ENCODE assay signal across 1 cellular context in the genomic region with DNA sequence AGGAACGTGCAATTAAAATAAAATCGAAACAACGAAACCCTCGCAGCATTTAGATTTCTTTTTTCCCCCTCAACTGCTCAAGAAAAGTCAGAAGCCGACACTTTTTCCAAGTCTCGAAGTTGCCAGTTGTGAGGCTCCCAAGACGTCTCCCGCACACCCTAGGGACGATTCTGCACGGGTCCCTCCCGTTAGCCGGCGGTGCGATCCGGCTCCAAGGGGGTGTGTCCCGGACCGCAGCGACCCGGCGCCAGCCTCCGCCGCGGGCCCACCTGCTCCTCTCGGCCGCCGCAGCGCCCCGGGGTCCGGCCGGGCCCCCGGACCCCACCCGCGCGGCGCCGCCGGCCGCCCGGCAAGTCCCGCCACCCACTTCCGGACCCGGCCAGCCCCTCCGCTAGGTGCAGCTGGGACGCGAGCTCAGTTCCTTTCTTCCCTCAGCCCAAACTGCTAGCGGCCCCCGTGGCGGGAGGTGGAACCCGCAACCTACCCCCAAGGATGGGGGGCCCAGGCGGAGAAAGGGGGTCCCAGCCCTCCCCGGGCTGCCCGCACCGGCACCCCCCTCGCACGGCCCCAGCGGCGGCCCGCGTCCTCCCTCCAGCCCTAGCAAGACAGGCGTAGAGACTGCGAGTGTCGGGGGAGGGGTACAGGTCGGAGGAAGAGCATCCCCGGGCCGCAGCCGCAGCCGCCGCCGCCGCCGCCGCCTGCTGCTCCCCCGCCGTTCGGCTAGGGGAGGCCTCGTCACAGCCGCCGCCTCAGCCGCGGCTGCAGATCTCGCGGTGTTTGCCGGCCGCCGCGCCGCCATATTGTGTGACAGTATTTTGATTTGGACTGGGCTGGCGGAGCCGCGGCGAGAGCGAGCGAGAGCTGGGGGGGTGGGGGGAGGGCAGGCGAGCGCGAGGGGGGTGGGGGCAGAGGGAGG.
TF ChIP-seq lines count a peak whose summit lies in the region.

No MANE protein-coding gene starts in this region.

TF ChIP-seq in K562, 482 proteins besides CTCF, POLR2A, EP300 and RAD21 (continued from another document and continues in another):
- TF ChIP-seq, protein P1, sequence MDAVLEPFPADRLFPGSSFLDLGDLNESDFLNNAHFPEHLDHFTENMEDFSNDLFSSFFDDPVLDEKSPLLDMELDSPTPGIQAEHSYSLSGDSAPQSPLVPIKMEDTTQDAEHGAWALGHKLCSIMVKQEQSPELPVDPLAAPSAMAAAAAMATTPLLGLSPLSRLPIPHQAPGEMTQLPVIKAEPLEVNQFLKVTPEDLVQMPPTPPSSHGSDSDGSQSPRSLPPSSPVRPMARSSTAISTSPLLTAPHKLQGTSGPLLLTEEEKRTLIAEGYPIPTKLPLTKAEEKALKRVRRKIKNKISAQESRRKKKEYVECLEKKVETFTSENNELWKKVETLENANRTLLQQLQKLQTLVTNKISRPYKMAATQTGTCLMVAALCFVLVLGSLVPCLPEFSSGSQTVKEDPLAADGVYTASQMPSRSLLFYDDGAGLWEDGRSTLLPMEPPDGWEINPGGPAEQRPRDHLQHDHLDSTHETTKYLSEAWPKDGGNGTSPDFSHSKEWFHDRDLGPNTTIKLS (IDR thresholded peaks at IDR 0.05; ENCODE audit: borderline replicate concordance, low read depth): peak; percentile 78; the same call in 1 of the 2 replicates
- TF ChIP-seq KLF6 (CRISPR knock-in tag; IDR thresholded peaks at IDR 0.05; ENCODE audit: borderline replicate concordance) (no peak), ZFP1 (CRISPR knock-in tag; IDR thresholded peaks at IDR 0.05) (peak; percentile 52; the same call in 1 of the 2 replicates), HEY1 (CRISPR knock-in tag; IDR thresholded peaks at IDR 0.05; ENCODE audit: borderline replicate concordance) (no peak), ZC3H11A (IDR thresholded peaks at IDR 0.05; ENCODE audit: low read depth, low read length) (no peak), ZNF551 (CRISPR knock-in tag; IDR thresholded peaks at IDR 0.05) (no peak), BMI1 (IDR thresholded peaks at IDR 0.05; ENCODE audit: low read length) (no peak), ZNF316 (IDR thresholded peaks at IDR 0.05) (no peak), FUS (optimal IDR thresholded peaks at IDR 0.05; ENCODE audit: low read depth, low read length) (no peak), L3MBTL2 (IDR thresholded peaks at IDR 0.05) (peak; percentile 49), POLR2AphosphoS5 (IDR thresholded peaks at IDR 0.05; ENCODE audit: control insufficient read depth, insufficient read depth, low read depth, low read length) (peak; percentile 35; the same call in 1 of the 2 replicates), KAT2B (IDR thresholded peaks at IDR 0.05; ENCODE audit: low read depth, low read length) (no peak), ARID1B (IDR thresholded peaks at IDR 0.05) (peak; percentile 35; the same call in 1 of the 2 replicates), LCOR (CRISPR knock-in tag; IDR thresholded peaks at IDR 0.05) (no peak), PML (IDR thresholded peaks at IDR 0.05; ENCODE audit: low read length) (no peak), RBM25 (IDR thresholded peaks at IDR 0.05; ENCODE audit: low read depth, low read length, severe bottlenecking) (peak; percentile 97), SREBF1 (IDR thresholded peaks at IDR 0.05; ENCODE audit: borderline replicate concordance, low read depth, low read length) (no peak), FOXP1 (CRISPR knock-in tag; IDR thresholded peaks at IDR 0.05) (0 out of 2 replicates have a peak, but pooled peaks have one; percentile 27), HOXB6 (CRISPR knock-in tag; IDR thresholded peaks at IDR 0.05; ENCODE audit: borderline replicate concordance) (no peak), YBX1 (IDR thresholded peaks at IDR 0.05) (no peak), ZZZ3 (IDR thresholded peaks at IDR 0.05) (no peak), MAFK (IDR thresholded peaks at IDR 0.05; ENCODE audit: low read length) (no peak), SIX5 (IDR thresholded peaks at IDR 0.05; ENCODE audit: borderline replicate concordance in 1 of 2, insufficient read depth in 1 of 2, low read depth in 1 of 2, low read length in 2 of 2) (no peak)
- TF ChIP-seq, protein P2, sequence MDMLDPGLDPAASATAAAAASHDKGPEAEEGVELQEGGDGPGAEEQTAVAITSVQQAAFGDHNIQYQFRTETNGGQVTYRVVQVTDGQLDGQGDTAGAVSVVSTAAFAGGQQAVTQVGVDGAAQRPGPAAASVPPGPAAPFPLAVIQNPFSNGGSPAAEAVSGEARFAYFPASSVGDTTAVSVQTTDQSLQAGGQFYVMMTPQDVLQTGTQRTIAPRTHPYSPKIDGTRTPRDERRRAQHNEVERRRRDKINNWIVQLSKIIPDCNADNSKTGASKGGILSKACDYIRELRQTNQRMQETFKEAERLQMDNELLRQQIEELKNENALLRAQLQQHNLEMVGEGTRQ (CRISPR knock-in tag; IDR thresholded peaks at IDR 0.05): no peak
- TF ChIP-seq, protein P3, sequence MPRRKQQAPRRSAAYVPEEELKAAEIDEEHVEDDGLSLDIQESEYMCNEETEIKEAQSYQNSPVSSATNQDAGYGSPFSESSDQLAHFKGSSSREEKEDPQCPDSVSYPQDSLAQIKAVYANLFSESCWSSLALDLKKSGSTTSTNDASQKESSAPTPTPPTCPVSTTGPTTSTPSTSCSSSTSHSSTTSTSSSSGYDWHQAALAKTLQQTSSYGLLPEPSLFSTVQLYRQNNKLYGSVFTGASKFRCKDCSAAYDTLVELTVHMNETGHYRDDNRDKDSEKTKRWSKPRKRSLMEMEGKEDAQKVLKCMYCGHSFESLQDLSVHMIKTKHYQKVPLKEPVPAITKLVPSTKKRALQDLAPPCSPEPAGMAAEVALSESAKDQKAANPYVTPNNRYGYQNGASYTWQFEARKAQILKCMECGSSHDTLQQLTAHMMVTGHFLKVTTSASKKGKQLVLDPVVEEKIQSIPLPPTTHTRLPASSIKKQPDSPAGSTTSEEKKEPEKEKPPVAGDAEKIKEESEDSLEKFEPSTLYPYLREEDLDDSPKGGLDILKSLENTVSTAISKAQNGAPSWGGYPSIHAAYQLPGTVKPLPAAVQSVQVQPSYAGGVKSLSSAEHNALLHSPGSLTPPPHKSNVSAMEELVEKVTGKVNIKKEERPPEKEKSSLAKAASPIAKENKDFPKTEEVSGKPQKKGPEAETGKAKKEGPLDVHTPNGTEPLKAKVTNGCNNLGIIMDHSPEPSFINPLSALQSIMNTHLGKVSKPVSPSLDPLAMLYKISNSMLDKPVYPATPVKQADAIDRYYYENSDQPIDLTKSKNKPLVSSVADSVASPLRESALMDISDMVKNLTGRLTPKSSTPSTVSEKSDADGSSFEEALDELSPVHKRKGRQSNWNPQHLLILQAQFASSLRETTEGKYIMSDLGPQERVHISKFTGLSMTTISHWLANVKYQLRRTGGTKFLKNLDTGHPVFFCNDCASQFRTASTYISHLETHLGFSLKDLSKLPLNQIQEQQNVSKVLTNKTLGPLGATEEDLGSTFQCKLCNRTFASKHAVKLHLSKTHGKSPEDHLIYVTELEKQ (CRISPR knock-in tag; IDR thresholded peaks at IDR 0.05): no peak
- TF ChIP-seq, protein P4, sequence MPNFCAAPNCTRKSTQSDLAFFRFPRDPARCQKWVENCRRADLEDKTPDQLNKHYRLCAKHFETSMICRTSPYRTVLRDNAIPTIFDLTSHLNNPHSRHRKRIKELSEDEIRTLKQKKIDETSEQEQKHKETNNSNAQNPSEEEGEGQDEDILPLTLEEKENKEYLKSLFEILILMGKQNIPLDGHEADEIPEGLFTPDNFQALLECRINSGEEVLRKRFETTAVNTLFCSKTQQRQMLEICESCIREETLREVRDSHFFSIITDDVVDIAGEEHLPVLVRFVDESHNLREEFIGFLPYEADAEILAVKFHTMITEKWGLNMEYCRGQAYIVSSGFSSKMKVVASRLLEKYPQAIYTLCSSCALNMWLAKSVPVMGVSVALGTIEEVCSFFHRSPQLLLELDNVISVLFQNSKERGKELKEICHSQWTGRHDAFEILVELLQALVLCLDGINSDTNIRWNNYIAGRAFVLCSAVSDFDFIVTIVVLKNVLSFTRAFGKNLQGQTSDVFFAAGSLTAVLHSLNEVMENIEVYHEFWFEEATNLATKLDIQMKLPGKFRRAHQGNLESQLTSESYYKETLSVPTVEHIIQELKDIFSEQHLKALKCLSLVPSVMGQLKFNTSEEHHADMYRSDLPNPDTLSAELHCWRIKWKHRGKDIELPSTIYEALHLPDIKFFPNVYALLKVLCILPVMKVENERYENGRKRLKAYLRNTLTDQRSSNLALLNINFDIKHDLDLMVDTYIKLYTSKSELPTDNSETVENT (CRISPR knock-in tag; IDR thresholded peaks at IDR 0.05): peak; percentile 66; the same call in 1 of the 2 replicates
- TF ChIP-seq, protein P5, sequence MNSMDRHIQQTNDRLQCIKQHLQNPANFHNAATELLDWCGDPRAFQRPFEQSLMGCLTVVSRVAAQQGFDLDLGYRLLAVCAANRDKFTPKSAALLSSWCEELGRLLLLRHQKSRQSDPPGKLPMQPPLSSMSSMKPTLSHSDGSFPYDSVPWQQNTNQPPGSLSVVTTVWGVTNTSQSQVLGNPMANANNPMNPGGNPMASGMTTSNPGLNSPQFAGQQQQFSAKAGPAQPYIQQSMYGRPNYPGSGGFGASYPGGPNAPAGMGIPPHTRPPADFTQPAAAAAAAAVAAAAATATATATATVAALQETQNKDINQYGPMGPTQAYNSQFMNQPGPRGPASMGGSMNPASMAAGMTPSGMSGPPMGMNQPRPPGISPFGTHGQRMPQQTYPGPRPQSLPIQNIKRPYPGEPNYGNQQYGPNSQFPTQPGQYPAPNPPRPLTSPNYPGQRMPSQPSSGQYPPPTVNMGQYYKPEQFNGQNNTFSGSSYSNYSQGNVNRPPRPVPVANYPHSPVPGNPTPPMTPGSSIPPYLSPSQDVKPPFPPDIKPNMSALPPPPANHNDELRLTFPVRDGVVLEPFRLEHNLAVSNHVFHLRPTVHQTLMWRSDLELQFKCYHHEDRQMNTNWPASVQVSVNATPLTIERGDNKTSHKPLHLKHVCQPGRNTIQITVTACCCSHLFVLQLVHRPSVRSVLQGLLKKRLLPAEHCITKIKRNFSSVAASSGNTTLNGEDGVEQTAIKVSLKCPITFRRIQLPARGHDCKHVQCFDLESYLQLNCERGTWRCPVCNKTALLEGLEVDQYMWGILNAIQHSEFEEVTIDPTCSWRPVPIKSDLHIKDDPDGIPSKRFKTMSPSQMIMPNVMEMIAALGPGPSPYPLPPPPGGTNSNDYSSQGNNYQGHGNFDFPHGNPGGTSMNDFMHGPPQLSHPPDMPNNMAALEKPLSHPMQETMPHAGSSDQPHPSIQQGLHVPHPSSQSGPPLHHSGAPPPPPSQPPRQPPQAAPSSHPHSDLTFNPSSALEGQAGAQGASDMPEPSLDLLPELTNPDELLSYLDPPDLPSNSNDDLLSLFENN (IDR thresholded peaks at IDR 0.05; ENCODE audit: low read depth in 2 of 2, low read length in 2 of 2): no peak; a peak in 1 of 4 replicates
- TF ChIP-seq, protein P6, sequence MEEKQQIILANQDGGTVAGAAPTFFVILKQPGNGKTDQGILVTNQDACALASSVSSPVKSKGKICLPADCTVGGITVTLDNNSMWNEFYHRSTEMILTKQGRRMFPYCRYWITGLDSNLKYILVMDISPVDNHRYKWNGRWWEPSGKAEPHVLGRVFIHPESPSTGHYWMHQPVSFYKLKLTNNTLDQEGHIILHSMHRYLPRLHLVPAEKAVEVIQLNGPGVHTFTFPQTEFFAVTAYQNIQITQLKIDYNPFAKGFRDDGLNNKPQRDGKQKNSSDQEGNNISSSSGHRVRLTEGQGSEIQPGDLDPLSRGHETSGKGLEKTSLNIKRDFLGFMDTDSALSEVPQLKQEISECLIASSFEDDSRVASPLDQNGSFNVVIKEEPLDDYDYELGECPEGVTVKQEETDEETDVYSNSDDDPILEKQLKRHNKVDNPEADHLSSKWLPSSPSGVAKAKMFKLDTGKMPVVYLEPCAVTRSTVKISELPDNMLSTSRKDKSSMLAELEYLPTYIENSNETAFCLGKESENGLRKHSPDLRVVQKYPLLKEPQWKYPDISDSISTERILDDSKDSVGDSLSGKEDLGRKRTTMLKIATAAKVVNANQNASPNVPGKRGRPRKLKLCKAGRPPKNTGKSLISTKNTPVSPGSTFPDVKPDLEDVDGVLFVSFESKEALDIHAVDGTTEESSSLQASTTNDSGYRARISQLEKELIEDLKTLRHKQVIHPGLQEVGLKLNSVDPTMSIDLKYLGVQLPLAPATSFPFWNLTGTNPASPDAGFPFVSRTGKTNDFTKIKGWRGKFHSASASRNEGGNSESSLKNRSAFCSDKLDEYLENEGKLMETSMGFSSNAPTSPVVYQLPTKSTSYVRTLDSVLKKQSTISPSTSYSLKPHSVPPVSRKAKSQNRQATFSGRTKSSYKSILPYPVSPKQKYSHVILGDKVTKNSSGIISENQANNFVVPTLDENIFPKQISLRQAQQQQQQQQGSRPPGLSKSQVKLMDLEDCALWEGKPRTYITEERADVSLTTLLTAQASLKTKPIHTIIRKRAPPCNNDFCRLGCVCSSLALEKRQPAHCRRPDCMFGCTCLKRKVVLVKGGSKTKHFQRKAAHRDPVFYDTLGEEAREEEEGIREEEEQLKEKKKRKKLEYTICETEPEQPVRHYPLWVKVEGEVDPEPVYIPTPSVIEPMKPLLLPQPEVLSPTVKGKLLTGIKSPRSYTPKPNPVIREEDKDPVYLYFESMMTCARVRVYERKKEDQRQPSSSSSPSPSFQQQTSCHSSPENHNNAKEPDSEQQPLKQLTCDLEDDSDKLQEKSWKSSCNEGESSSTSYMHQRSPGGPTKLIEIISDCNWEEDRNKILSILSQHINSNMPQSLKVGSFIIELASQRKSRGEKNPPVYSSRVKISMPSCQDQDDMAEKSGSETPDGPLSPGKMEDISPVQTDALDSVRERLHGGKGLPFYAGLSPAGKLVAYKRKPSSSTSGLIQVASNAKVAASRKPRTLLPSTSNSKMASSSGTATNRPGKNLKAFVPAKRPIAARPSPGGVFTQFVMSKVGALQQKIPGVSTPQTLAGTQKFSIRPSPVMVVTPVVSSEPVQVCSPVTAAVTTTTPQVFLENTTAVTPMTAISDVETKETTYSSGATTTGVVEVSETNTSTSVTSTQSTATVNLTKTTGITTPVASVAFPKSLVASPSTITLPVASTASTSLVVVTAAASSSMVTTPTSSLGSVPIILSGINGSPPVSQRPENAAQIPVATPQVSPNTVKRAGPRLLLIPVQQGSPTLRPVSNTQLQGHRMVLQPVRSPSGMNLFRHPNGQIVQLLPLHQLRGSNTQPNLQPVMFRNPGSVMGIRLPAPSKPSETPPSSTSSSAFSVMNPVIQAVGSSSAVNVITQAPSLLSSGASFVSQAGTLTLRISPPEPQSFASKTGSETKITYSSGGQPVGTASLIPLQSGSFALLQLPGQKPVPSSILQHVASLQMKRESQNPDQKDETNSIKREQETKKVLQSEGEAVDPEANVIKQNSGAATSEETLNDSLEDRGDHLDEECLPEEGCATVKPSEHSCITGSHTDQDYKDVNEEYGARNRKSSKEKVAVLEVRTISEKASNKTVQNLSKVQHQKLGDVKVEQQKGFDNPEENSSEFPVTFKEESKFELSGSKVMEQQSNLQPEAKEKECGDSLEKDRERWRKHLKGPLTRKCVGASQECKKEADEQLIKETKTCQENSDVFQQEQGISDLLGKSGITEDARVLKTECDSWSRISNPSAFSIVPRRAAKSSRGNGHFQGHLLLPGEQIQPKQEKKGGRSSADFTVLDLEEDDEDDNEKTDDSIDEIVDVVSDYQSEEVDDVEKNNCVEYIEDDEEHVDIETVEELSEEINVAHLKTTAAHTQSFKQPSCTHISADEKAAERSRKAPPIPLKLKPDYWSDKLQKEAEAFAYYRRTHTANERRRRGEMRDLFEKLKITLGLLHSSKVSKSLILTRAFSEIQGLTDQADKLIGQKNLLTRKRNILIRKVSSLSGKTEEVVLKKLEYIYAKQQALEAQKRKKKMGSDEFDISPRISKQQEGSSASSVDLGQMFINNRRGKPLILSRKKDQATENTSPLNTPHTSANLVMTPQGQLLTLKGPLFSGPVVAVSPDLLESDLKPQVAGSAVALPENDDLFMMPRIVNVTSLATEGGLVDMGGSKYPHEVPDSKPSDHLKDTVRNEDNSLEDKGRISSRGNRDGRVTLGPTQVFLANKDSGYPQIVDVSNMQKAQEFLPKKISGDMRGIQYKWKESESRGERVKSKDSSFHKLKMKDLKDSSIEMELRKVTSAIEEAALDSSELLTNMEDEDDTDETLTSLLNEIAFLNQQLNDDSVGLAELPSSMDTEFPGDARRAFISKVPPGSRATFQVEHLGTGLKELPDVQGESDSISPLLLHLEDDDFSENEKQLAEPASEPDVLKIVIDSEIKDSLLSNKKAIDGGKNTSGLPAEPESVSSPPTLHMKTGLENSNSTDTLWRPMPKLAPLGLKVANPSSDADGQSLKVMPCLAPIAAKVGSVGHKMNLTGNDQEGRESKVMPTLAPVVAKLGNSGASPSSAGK (IDR thresholded peaks at IDR 0.05): no peak
